Comparison of ENCODE assay signal across 1 cellular context in the genomic region with DNA sequence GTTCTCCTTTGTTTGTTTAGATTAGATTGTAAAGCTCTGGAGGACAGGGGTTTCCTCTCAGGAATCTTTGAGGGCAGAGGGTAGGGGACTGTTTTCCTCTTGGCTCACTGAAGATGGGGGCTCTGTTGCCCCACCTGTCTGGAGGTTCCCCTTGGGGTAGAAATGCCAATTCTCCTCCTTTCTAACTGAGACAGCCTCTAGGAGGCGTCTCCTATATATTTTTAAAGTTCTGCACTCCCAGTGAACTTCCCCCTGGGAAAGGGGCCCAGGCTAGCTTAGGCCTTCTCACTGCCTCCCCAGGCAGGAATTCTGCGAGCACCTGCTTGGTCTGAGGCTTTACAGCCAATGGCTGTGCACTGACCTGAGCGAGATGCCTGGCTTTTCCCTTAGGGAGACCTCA.
TF ChIP-seq lines count a peak whose summit lies in the region.

No MANE protein-coding gene starts in this region.

TF ChIP-seq in HepG2, 621 proteins besides CTCF, POLR2A, EP300 and RAD21:
- TF ChIP-seq ZNF136 (CRISPR knock-in tag; IDR thresholded peaks at IDR 0.05; ENCODE audit: low read depth): no peak
- TF ChIP-seq, protein P1, sequence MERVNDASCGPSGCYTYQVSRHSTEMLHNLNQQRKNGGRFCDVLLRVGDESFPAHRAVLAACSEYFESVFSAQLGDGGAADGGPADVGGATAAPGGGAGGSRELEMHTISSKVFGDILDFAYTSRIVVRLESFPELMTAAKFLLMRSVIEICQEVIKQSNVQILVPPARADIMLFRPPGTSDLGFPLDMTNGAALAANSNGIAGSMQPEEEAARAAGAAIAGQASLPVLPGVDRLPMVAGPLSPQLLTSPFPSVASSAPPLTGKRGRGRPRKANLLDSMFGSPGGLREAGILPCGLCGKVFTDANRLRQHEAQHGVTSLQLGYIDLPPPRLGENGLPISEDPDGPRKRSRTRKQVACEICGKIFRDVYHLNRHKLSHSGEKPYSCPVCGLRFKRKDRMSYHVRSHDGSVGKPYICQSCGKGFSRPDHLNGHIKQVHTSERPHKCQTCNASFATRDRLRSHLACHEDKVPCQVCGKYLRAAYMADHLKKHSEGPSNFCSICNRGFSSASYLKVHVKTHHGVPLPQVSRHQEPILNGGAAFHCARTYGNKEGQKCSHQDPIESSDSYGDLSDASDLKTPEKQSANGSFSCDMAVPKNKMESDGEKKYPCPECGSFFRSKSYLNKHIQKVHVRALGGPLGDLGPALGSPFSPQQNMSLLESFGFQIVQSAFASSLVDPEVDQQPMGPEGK (CRISPR knock-in tag; IDR thresholded peaks at IDR 0.05): peak; percentile 13; the same call in 1 of the 2 replicates
